Comparison of ENCODE assay signal across 8 cellular contexts in the genomic region with DNA sequence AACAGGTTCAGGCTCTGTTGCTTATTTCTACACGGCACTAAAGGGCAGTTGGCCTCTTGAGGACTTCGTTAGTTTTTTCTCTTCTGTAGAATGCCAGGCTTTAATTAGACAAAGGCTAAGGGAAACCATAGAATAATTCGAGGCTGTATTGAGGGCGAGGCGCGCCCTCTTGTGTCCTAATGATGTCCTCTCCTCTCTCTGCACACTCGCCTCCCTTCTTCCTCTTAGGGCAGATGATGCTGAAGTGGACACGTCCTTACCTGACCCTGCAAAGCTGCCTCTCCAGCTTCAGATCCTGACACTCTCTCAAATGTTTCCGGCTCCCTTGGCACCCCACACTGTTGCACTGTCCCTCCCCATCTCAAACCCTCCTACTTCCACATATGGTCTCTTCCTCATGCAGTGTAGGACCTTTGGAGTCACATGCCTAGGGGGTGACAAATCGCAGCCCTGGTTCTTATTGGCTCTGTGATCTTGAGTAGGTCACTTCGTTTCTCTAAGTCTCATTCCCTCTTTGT.
DNase-seq lines count a peak whose midpoint lies in the region; ATAC-seq lines count a peak whose summit lies in the region.

No MANE protein-coding gene starts in this region.

- peak; percentile 95 for DNase-seq in DMS79 treated with DMSO at 0.1 percent for 48 hours (lab: John Stamatoyannopoulos, UW)
- peak; percentile 73 for DNase-seq in NCI-H524 treated with DMSO at 0.1 percent for 48 hours (lab: John Stamatoyannopoulos, UW)
- peak; percentile 17 to 21 for DNase-seq in activated CD4-positive, alpha-beta T cell treated with anti-CD3 and anti-CD28 coated beads, Interleukin-2, amount 50 U/mL, for 24 hours (ENCODE audit: low read depth in 1 of 2, low spot score in 1 of 2)
- DNase-seq in effector CD4-positive, alpha-beta T cell, result peak; percentile 16
- peak; percentile 97 for DNase-seq in medulla oblongata (ENCODE audit: extremely low spot score)
- peak; percentile 5 for DNase-seq in stimulated activated CD8-positive, alpha-beta memory T cell treated with anti-CD3 and anti-CD28 coated beads, Interleukin-12 subunit alpha, Interleukin-12 subunit beta, amount 100 ng/mL, for 24 hours (ENCODE audit: extremely low read depth)

- peak; percentile 42 for ATAC-seq in HG03342 (IDR thresholded peaks at IDR 0.05; ENCODE audit: unreplicated experiment)
- no peak for ATAC-seq in GM19395 (IDR thresholded peaks at IDR 0.05; ENCODE audit: unreplicated experiment)

Comparison
In these comparisons a context has a peak if more than half of its experiments do, and no peak if none do; other contexts are left out.
1. DNase-seq: peak in every context shown above with its lines; median percentile 97 in medulla oblongata; 95 in DMS79 treated with DMSO at 0.1 percent for 48 hours; 73 in NCI-H524 treated with DMSO at 0.1 percent for 48 hours; 19 in activated CD4-positive, alpha-beta T cell treated with anti-CD3 and anti-CD28 coated beads, Interleukin-2, amount 50 U/mL, for 24 hours; 16 in effector CD4-positive, alpha-beta T cell; 5 in stimulated activated CD8-positive, alpha-beta memory T cell treated with anti-CD3 and anti-CD28 coated beads, Interleukin-12 subunit alpha, Interleukin-12 subunit beta, amount 100 ng/mL, for 24 hours.